In genomic region chr14:60163741-60164140, GRCh38 we compare ENCODE assay signal across 8 cellular contexts. TPM values are rescaled to one million over a fixed set of nuclear protein-coding genes. Genes with fewer than 3 reads are reported as not detected.
DNase-seq lines count a peak whose midpoint lies in the region; ATAC-seq and TF ChIP-seq lines count a peak whose summit lies in the region.

No MANE protein-coding gene starts in this region.

- H3K4me1 ChIP-seq in Karpas-422 (ENCODE audit: low read length): peaks cover 41% of the 10 kb centered on the region

- no peak overlapping the region for H3K27ac Mint-ChIP-seq in nephron progenitor cell

- in situ Hi-C loops in astrocyte of the spinal cord (cut with HindIII; ENCODE audit: low sequenced_read_pairs): no loop called here

- peaks cover 6% of the 10 kb centered on the region for H3K27me3 Mint-ChIP-seq in nephron progenitor cell (ENCODE audit: low read depth, poor library complexity)

- no peaks in the 10 kb centered on the region for H4K20me1 ChIP-seq in Karpas-422 (ENCODE audit: insufficient read depth, low read depth, low read length)

- H3K27ac ChIP-seq in Karpas-422 (ENCODE audit: low read length) (peak overlapping the region; percentile 71; the same call in 1 of the 2 replicates), WERI-Rb-1 (no peak overlapping the region)

- peaks cover 42% of the 10 kb centered on the region for H3K4me1 Mint-ChIP-seq in nephron progenitor cell

- peaks cover 26% of the 10 kb centered on the region for H3K36me3 Mint-ChIP-seq in nephron progenitor cell (ENCODE audit: low read depth)

- H3K4me3 Mint-ChIP-seq in nephron progenitor cell: peak overlapping the region; percentile 95

- TF ChIP-seq CTCF in astrocyte of the spinal cord (IDR thresholded peaks at IDR 0.05; ENCODE audit: low read depth, low read length) (no peak), nephron progenitor cell (IDR thresholded peaks at IDR 0.05) (no peak), WERI-Rb-1 (IDR thresholded peaks at IDR 0.05; ENCODE audit: low read depth, low read length) (no peak)

- H3K27me3 ChIP-seq in Karpas-422 (ENCODE audit: low read length) (no peaks in the 10 kb centered on the region), WERI-Rb-1 (ENCODE audit: insufficient read depth, low read depth, severe bottlenecking) (no peaks in the 10 kb centered on the region)

- H3K9me2 ChIP-seq in Karpas-422 (replicated peaks; ENCODE audit: insufficient read depth, low read length): no peaks in the 10 kb centered on the region

- no peaks in the 10 kb centered on the region for H3K9me3 Mint-ChIP-seq in nephron progenitor cell

- H3K36me3 ChIP-seq in Karpas-422 (ENCODE audit: insufficient read depth, low read length) (no peaks in the 10 kb centered on the region), WERI-Rb-1 (peaks cover 7% of the 10 kb centered on the region)

- H2AFZ ChIP-seq in Karpas-422 (ENCODE audit: low read length): no peak overlapping the region

- no peak for ATAC-seq in HG03378 (IDR thresholded peaks at IDR 0.05; ENCODE audit: unreplicated experiment)
- no peak for ATAC-seq in HG02870 (IDR thresholded peaks at IDR 0.05; ENCODE audit: unreplicated experiment)

- H3K9me3 ChIP-seq in Karpas-422 (ENCODE audit: low read length): no peaks in the 10 kb centered on the region
- no peaks in the 10 kb centered on the region for H3K9me3 ChIP-seq in WERI-Rb-1 (ENCODE audit: severe bottlenecking)

- H3K4me3 ChIP-seq in Karpas-422 (ENCODE audit: low read length): peak overlapping the region; percentile 83
- H3K4me3 ChIP-seq in astrocyte of the spinal cord (ENCODE audit: low read depth, low read length): peak overlapping the region; percentile 92
- H3K4me3 ChIP-seq in WERI-Rb-1 (ENCODE audit: low read depth, low read length): no peak overlapping the region

- H3K4me2 ChIP-seq in Karpas-422 (ENCODE audit: low read depth, low read length, poor library complexity, severe bottlenecking): peak overlapping the region; percentile 87

- peak overlapping the region; percentile 81 for H3K9ac ChIP-seq in Karpas-422 (ENCODE audit: low read length)

- peaks cover 56% of the 10 kb centered on the region for H3K79me2 ChIP-seq in Karpas-422 (ENCODE audit: low read length)

- peak; percentile 20 for DNase-seq in COLO668 (lab: John Stamatoyannopoulos, UW; ENCODE audit: unreplicated experiment)
- DNase-seq in Karpas-422: no peak
- DNase-seq in astrocyte of the spinal cord (ENCODE audit: low read depth, low spot score): no peak
- no peak for DNase-seq in nephron progenitor cell
- no peak for DNase-seq in WERI-Rb-1
- no peak for DNase-seq in NCI-H1694 (lab: John Stamatoyannopoulos, UW)

RNA-seq across cellular contexts. Expression of gene DHRS7, which starts 1.5 kb away (rescaled TPM):
- total RNA-seq in Karpas-422 (2014; rRNA removed; shearing (Covaris generic); ENCODE audit: low replicate concordance): 155 and 162 TPM in 2 replicates
